Comparison of ENCODE assay signal across 1 cellular context in genomic region chr18:42773870-42774269, GRCh38.
TF ChIP-seq lines count a peak whose summit lies in the region.

No MANE protein-coding gene starts in this region.

TF ChIP-seq in SK-N-SH, 30 proteins besides CTCF, POLR2A, EP300 and RAD21 (continued from another document):
- TF ChIP-seq, protein P1, sequence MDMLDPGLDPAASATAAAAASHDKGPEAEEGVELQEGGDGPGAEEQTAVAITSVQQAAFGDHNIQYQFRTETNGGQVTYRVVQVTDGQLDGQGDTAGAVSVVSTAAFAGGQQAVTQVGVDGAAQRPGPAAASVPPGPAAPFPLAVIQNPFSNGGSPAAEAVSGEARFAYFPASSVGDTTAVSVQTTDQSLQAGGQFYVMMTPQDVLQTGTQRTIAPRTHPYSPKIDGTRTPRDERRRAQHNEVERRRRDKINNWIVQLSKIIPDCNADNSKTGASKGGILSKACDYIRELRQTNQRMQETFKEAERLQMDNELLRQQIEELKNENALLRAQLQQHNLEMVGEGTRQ (IDR thresholded peaks at IDR 0.05; ENCODE audit: borderline replicate concordance, low read depth, low read length) = no peak
- TF ChIP-seq, protein P2, sequence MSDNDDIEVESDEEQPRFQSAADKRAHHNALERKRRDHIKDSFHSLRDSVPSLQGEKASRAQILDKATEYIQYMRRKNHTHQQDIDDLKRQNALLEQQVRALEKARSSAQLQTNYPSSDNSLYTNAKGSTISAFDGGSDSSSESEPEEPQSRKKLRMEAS (IDR thresholded peaks at IDR 0.05; ENCODE audit: low read depth) = no peak
- TF ChIP-seq FOXJ3 (CRISPR knock-in tag; IDR thresholded peaks at IDR 0.05) (no peak), RCOR1 (IDR thresholded peaks at IDR 0.05; ENCODE audit: low read length) (no peak), MXI1 (IDR thresholded peaks at IDR 0.05; ENCODE audit: low read depth, low read length) (no peak), TEAD4 (IDR thresholded peaks at IDR 0.05; ENCODE audit: borderline replicate concordance, insufficient read depth) (no peak), RFX5 (IDR thresholded peaks at IDR 0.05; ENCODE audit: low read length) (no peak), REST (IDR thresholded peaks at IDR 0.05; ENCODE audit: low read depth, low read length) (no peak)
